In genomic region chr19:1037553-1038115, GRCh38 we compare ENCODE assay signal across 13 cellular contexts. TPM values are rescaled to one million over a fixed set of nuclear protein-coding genes. Genes with fewer than 3 reads are reported as not detected.
A peak's percentile ranks its signal among the peaks of the same experiment; 100 is the strongest.
DNase-seq lines count a peak whose midpoint lies in the region; ATAC-seq, FAIRE-seq and TF ChIP-seq lines count a peak whose summit lies in the region.
"Had no signal": no experiment of that assay in that cellular context is flagged by ENCODE, and none has a peak within 500 bp of the region (broad histone marks: within the 10 kb centered on the region; RNA-seq: fewer than 3 reads in every experiment).

No MANE protein-coding gene starts in this region.

- H3K4me2 ChIP-seq in endothelial cell of umbilical vein (ENCODE audit: insufficient read depth, low read length): no peak overlapping the region
- H3K4me2 ChIP-seq: A549 had no signal

- dilution Hi-C loops in endothelial cell of umbilical vein (cut with MboI; ENCODE audit: extremely low pct_ligation_motif_present, low sequenced_read_pairs): no loop called here

- CTCF ChIA-PET in activated CD4-positive, alpha-beta T cell treated with anti-CD3 and anti-CD28 coated beads for 36 hours (lab: Charles Lee): interaction anchor here (1.0 to 1.7 kb wide), 3 partner anchors 12 to 27 kb away, joined by 3 to 7 read pairs (median 4); no protein-coding TSS in a partner anchor
- CTCF ChIA-PET in endothelial cell of umbilical vein (lab: Charles Lee): interaction anchor here (1.5 kb wide), 1 partner anchor 37 kb away, joined by 5 read pairs; the partner anchor contains the start of gene GRIN3B

- no peak for TF ChIP-seq POLR2A in endothelial cell of umbilical vein (IDR thresholded peaks at IDR 0.05; ENCODE audit: low read depth, low read length)

- H3K27ac ChIP-seq in endothelial cell of umbilical vein (ENCODE audit: insufficient read depth, low read depth, low read length): peak overlapping the region; percentile 27
- H3K27ac ChIP-seq: A549, prostate gland had no signal

- intact Hi-C loops in activated CD4-positive, alpha-beta T cell treated with anti-CD3 and anti-CD28 coated beads for 36 hours (cut with DNase I, micrococcal nuclease): no loop called here
- intact Hi-C loops in endothelial cell of umbilical vein (cut with micrococcal nuclease): no loop called here

- H3K27me3 ChIP-seq in endothelial cell of umbilical vein (ENCODE audit: control insufficient read depth in 2 of 2, insufficient read depth in 2 of 2, low read length in 2 of 2) (no peaks in the 10 kb centered on the region), MG63 (no peaks in the 10 kb centered on the region)

- no peak for DNase-seq in activated CD4-positive, alpha-beta T cell treated with anti-CD3 and anti-CD28 coated beads for 36 hours
- no peak for DNase-seq in activated CD4-positive, alpha-beta T cell treated with anti-CD3 and anti-CD28 coated beads, Interleukin-2, amount 50 U/mL, for 48 hours
- DNase-seq in NOMO-1 treated with dmso at 0.1 percent for 144 hours (lab: John Stamatoyannopoulos, UW; ENCODE audit: unreplicated experiment) (peak; percentile 72), endothelial cell of umbilical vein (ENCODE audit: low read depth, low spot score) (no peak), MV-4-11 (lab: John Stamatoyannopoulos, UW) (no peak), MG63 (no peak), NCI-H2227 treated with DMSO at 0.1 percent for 48 hours (lab: John Stamatoyannopoulos, UW) (no peak)
- DNase-seq in stimulated activated effector memory CD8-positive, alpha-beta T cell treated with anti-CD3 and anti-CD28 coated beads, Interleukin-12 subunit alpha, Interleukin-12 subunit beta, amount 100 ng/mL, for 72 hours (ENCODE audit: low spot score in 2 of 2): no peak
- DNase-seq: NCI-H526 treated with DMSO at 0.1 percent for 48 hours had no signal

- H3K4me1 ChIP-seq in endothelial cell of umbilical vein (ENCODE audit: control insufficient read depth, extremely low read depth, insufficient read depth, low read length): peaks cover 25% of the 10 kb centered on the region

- POLR2A ChIA-PET in activated CD4-positive, alpha-beta T cell treated with anti-CD3 and anti-CD28 coated beads for 36 hours (lab: Charles Lee): interaction anchor here (0.9 to 1.1 kb wide), 2 partner anchors 16 to 44 kb away, joined by 4 to 7 read pairs; partner anchors contain the start of gene RNU6-2
- POLR2A ChIA-PET in endothelial cell of umbilical vein (lab: Charles Lee): interaction anchor here (1.8 kb wide), 1 partner anchor 11 kb away, joined by 5 read pairs; the partner anchor contains the start of gene CNN2

- H3K4me3 ChIP-seq in endothelial cell of umbilical vein (replicated peaks in 1 of 3; ENCODE audit: insufficient read depth in 1 of 3, low read depth in 1 of 3, low read length in 3 of 3) (no peak overlapping the region), MG63 (no peak overlapping the region)
- H3K4me3 ChIP-seq: A549, prostate gland had no signal

- no peaks in the 10 kb centered on the region for H4K20me1 ChIP-seq in endothelial cell of umbilical vein (replicated peaks; ENCODE audit: control insufficient read depth, extremely low read depth, insufficient read depth, low read length)

- H3K4me1 Mint-ChIP-seq in activated CD4-positive, alpha-beta T cell treated with anti-CD3 and anti-CD28 coated beads for 36 hours: peaks cover 38% of the 10 kb centered on the region
- H3K4me1 Mint-ChIP-seq in stimulated activated effector memory CD8-positive, alpha-beta T cell treated with anti-CD3 and anti-CD28 coated beads, Interleukin-12 subunit alpha, Interleukin-12 subunit beta, amount 100 ng/mL, for 72 hours: peaks cover 62% of the 10 kb centered on the region

- no peaks in the 10 kb centered on the region for H3K9me3 Mint-ChIP-seq in activated CD4-positive, alpha-beta T cell treated with anti-CD3 and anti-CD28 coated beads for 36 hours (ENCODE audit: low read depth)
- H3K9me3 Mint-ChIP-seq in stimulated activated effector memory CD8-positive, alpha-beta T cell treated with anti-CD3 and anti-CD28 coated beads, Interleukin-12 subunit alpha, Interleukin-12 subunit beta, amount 100 ng/mL, for 72 hours: no peaks in the 10 kb centered on the region

- peak overlapping the region; percentile 52 for H3K4me3 Mint-ChIP-seq in activated CD4-positive, alpha-beta T cell treated with anti-CD3 and anti-CD28 coated beads for 36 hours
- peak overlapping the region; percentile 85 for H3K4me3 Mint-ChIP-seq in stimulated activated effector memory CD8-positive, alpha-beta T cell treated with anti-CD3 and anti-CD28 coated beads, Interleukin-12 subunit alpha, Interleukin-12 subunit beta, amount 100 ng/mL, for 72 hours

- no peak overlapping the region for H2AFZ ChIP-seq in endothelial cell of umbilical vein (ENCODE audit: low read depth, low read length)

- ATAC-seq in activated CD4-positive, alpha-beta T cell treated with anti-CD3 and anti-CD28 coated beads for 36 hours: no peak
- ATAC-seq in stimulated activated effector memory CD8-positive, alpha-beta T cell treated with anti-CD3 and anti-CD28 coated beads, Interleukin-12 subunit alpha, Interleukin-12 subunit beta, amount 100 ng/mL, for 72 hours: no peak
- ATAC-seq: A549 had no signal

- peaks cover 34% of the 10 kb centered on the region for H3K36me3 Mint-ChIP-seq in activated CD4-positive, alpha-beta T cell treated with anti-CD3 and anti-CD28 coated beads for 36 hours (ENCODE audit: low read depth)
- H3K36me3 Mint-ChIP-seq in stimulated activated effector memory CD8-positive, alpha-beta T cell treated with anti-CD3 and anti-CD28 coated beads, Interleukin-12 subunit alpha, Interleukin-12 subunit beta, amount 100 ng/mL, for 72 hours: peaks cover 69% of the 10 kb centered on the region

- H3K9me3 ChIP-seq in endothelial cell of umbilical vein (replicated peaks; ENCODE audit: control insufficient read depth, insufficient read depth, low read length) (no peaks in the 10 kb centered on the region), MG63 (no peaks in the 10 kb centered on the region)
- H3K9me3 ChIP-seq: A549, prostate gland had no signal

- no TSS peak for BruUV-seq in endothelial cell of umbilical vein (replicated peaks; lab: Mats Ljungman, UMichigan)

- TF ChIP-seq CTCF in endothelial cell of umbilical vein (IDR thresholded peaks at IDR 0.05; ENCODE audit: extremely low read depth in 1 of 2, insufficient read depth in 1 of 2, low read depth in 1 of 2, low read length in 2 of 2): no peak

- FAIRE-seq in endothelial cell of umbilical vein (lab: Jason Lieb, UNC): peak; percentile 12
- FAIRE-seq: A549, bronchial epithelial cell had no signal

- H3K27me3 Mint-ChIP-seq in activated CD4-positive, alpha-beta T cell treated with anti-CD3 and anti-CD28 coated beads for 36 hours: no peaks in the 10 kb centered on the region

- H3K36me3 ChIP-seq in endothelial cell of umbilical vein (ENCODE audit: control insufficient read depth in 2 of 2, extremely low read depth in 1 of 2, insufficient read depth in 2 of 2, low read length in 2 of 2) (peaks cover 11 to 15% of the 10 kb centered on the region in 2 experiments), MG63 (peaks cover 6% of the 10 kb centered on the region)

- H3K79me2 ChIP-seq in endothelial cell of umbilical vein (ENCODE audit: control insufficient read depth, insufficient read depth, low read length): peaks cover 2% of the 10 kb centered on the region

- no peak overlapping the region for H3K9ac ChIP-seq in endothelial cell of umbilical vein (replicated peaks; ENCODE audit: extremely low read depth, insufficient read depth, low read length)

- peak overlapping the region; percentile 80 for H3K27ac Mint-ChIP-seq in activated CD4-positive, alpha-beta T cell treated with anti-CD3 and anti-CD28 coated beads for 36 hours
- H3K27ac Mint-ChIP-seq in stimulated activated effector memory CD8-positive, alpha-beta T cell treated with anti-CD3 and anti-CD28 coated beads, Interleukin-12 subunit alpha, Interleukin-12 subunit beta, amount 100 ng/mL, for 72 hours: peak overlapping the region; percentile 80

- no peaks in the 10 kb centered on the region for H3K9me1 ChIP-seq in endothelial cell of umbilical vein (replicated peaks; ENCODE audit: control insufficient read depth, extremely low read depth, insufficient read depth, low read length)

RNA-seq across cellular contexts. Expression of gene ABCA7, which starts 2.3 kb away (rescaled TPM):
- 10 to 100 TPM; 14.4 to 16.9 TPM for total RNA-seq in activated CD4-positive, alpha-beta T cell treated with anti-CD3 and anti-CD28 coated beads for 36 hours
- 9.8 and 11.0 TPM in 2 replicates for total RNA-seq in endothelial cell of umbilical vein
- polyA plus RNA-seq in endothelial cell of umbilical vein: 4.9 and 5.7 TPM in 2 replicates
- polyA plus RNA-seq in endothelial cell of umbilical vein (2011; cell fraction: cytosol; rRNA removed): 1.7 and 2.9 TPM in 2 replicates
- polyA plus RNA-seq in endothelial cell of umbilical vein (2011; cell fraction: nucleus; rRNA removed): 25.2 and 29.3 TPM in 2 replicates
- polyA plus RNA-seq in endothelial cell of umbilical vein (2012): 5.0 and 7.1 TPM in 2 replicates
- 4.2 and 7.0 TPM in 2 replicates for polyA minus RNA-seq in endothelial cell of umbilical vein
- polyA minus RNA-seq in endothelial cell of umbilical vein (2011; cell fraction: cytosol; rRNA and poly(A)+ RNA removed): 15.1 TPM
- 7.5 and 13.3 TPM in 2 replicates for polyA minus RNA-seq in endothelial cell of umbilical vein (2011; cell fraction: nucleus; rRNA and poly(A)+ RNA removed)
- 0.26 and 4.3 TPM in 2 replicates for total RNA-seq in MG63 (2014; rRNA removed; shearing (Covaris generic); ENCODE audit: low replicate concordance)

RNA-seq across cellular contexts. Expression of gene CNN2, which starts 11.2 kb away (rescaled TPM):
- total RNA-seq in activated CD4-positive, alpha-beta T cell treated with anti-CD3 and anti-CD28 coated beads for 36 hours: 100 to 1,000 TPM; 108 to 130 TPM
- total RNA-seq in endothelial cell of umbilical vein: 280 and 286 TPM in 2 replicates
- polyA plus RNA-seq in endothelial cell of umbilical vein: 185 and 207 TPM in 2 replicates
- 229 and 243 TPM in 2 replicates for polyA plus RNA-seq in endothelial cell of umbilical vein (2011; cell fraction: cytosol; rRNA removed)
- 142 and 181 TPM in 2 replicates for polyA plus RNA-seq in endothelial cell of umbilical vein (2011; cell fraction: nucleus; rRNA removed)
- 136 and 160 TPM in 2 replicates for polyA plus RNA-seq in endothelial cell of umbilical vein (2012)
- 234 and 253 TPM in 2 replicates for polyA minus RNA-seq in endothelial cell of umbilical vein
- 88.5 TPM for polyA minus RNA-seq in endothelial cell of umbilical vein (2011; cell fraction: cytosol; rRNA and poly(A)+ RNA removed)
- polyA minus RNA-seq in endothelial cell of umbilical vein (2011; cell fraction: nucleus; rRNA and poly(A)+ RNA removed): 55.9 and 80.4 TPM in 2 replicates
- 52.7 and 84.9 TPM in 2 replicates for total RNA-seq in MG63 (2014; rRNA removed; shearing (Covaris generic); ENCODE audit: low replicate concordance)

RNA-seq across cellular contexts. Expression of gene RNU6-2, which starts 16.3 kb away (rescaled TPM):
- total RNA-seq in activated CD4-positive, alpha-beta T cell treated with anti-CD3 and anti-CD28 coated beads for 36 hours: not detected
- total RNA-seq in endothelial cell of umbilical vein: not detected in 2 replicates
- not detected in 2 replicates for polyA plus RNA-seq in endothelial cell of umbilical vein
- not detected in 2 replicates for polyA plus RNA-seq in endothelial cell of umbilical vein (2011; cell fraction: cytosol; rRNA removed)
- polyA plus RNA-seq in endothelial cell of umbilical vein (2011; cell fraction: nucleus; rRNA removed): not detected in 2 replicates
- polyA plus RNA-seq in endothelial cell of umbilical vein (2012): not detected in 2 replicates
- polyA minus RNA-seq in endothelial cell of umbilical vein: not detected in 2 replicates
- 1,914 TPM for polyA minus RNA-seq in endothelial cell of umbilical vein (2011; cell fraction: cytosol; rRNA and poly(A)+ RNA removed)
- not detected in 2 replicates for polyA minus RNA-seq in endothelial cell of umbilical vein (2011; cell fraction: nucleus; rRNA and poly(A)+ RNA removed)
- total RNA-seq in MG63 (2014; rRNA removed; shearing (Covaris generic); ENCODE audit: low replicate concordance): not detected in 2 replicates
- total RNA-seq: bronchial epithelial cell, H4, prostate gland had no signal
- polyA plus RNA-seq: A549 had no signal

RNA-seq across cellular contexts. Expression of gene TMEM259, which starts 16.7 kb away (rescaled TPM):
- total RNA-seq in activated CD4-positive, alpha-beta T cell treated with anti-CD3 and anti-CD28 coated beads for 36 hours: 100 to 1,000 TPM; 106 to 128 TPM
- total RNA-seq in endothelial cell of umbilical vein: 142 and 147 TPM in 2 replicates
- polyA plus RNA-seq in endothelial cell of umbilical vein: 297 and 430 TPM in 2 replicates
- polyA plus RNA-seq in endothelial cell of umbilical vein (2011; cell fraction: cytosol; rRNA removed): 93.5 and 128 TPM in 2 replicates
- polyA plus RNA-seq in endothelial cell of umbilical vein (2011; cell fraction: nucleus; rRNA removed): 626 and 670 TPM in 2 replicates
- polyA plus RNA-seq in endothelial cell of umbilical vein (2012): 67.8 and 100 TPM in 2 replicates
- 80.3 and 87.9 TPM in 2 replicates for polyA minus RNA-seq in endothelial cell of umbilical vein
- polyA minus RNA-seq in endothelial cell of umbilical vein (2011; cell fraction: cytosol; rRNA and poly(A)+ RNA removed): 53.1 TPM
- polyA minus RNA-seq in endothelial cell of umbilical vein (2011; cell fraction: nucleus; rRNA and poly(A)+ RNA removed): 74.8 and 114 TPM in 2 replicates
- 40.3 and 75.8 TPM in 2 replicates for total RNA-seq in MG63 (2014; rRNA removed; shearing (Covaris generic); ENCODE audit: low replicate concordance)

RNA-seq across cellular contexts. Expression of gene ARHGAP45, which starts 29.3 kb away (rescaled TPM):
- total RNA-seq in activated CD4-positive, alpha-beta T cell treated with anti-CD3 and anti-CD28 coated beads for 36 hours: 100 to 1,000 TPM; 107 to 137 TPM
- 10.4 and 12.5 TPM in 2 replicates for total RNA-seq in endothelial cell of umbilical vein
- 6.9 and 7.5 TPM in 2 replicates for polyA plus RNA-seq in endothelial cell of umbilical vein
- 4.0 and 4.3 TPM in 2 replicates for polyA plus RNA-seq in endothelial cell of umbilical vein (2011; cell fraction: cytosol; rRNA removed)
- 7.1 and 9.4 TPM in 2 replicates for polyA plus RNA-seq in endothelial cell of umbilical vein (2011; cell fraction: nucleus; rRNA removed)
- 8.3 TPM in 2 replicates for polyA plus RNA-seq in endothelial cell of umbilical vein (2012)
- polyA minus RNA-seq in endothelial cell of umbilical vein: 3.2 and 4.9 TPM in 2 replicates
- 22.9 TPM for polyA minus RNA-seq in endothelial cell of umbilical vein (2011; cell fraction: cytosol; rRNA and poly(A)+ RNA removed)
- 1.6 and 4.6 TPM in 2 replicates for polyA minus RNA-seq in endothelial cell of umbilical vein (2011; cell fraction: nucleus; rRNA and poly(A)+ RNA removed)
- total RNA-seq in MG63 (2014; rRNA removed; shearing (Covaris generic); ENCODE audit: low replicate concordance): not detected in 2 replicates
